ENCODE assay signal across 32 cellular contexts in genomic region chr2:221610249-221610648, GRCh38.
"Had no signal": no experiment of that assay in that cellular context is flagged by ENCODE, and none has a peak within 500 bp of the region (broad histone marks: within the 10 kb centered on the region; RNA-seq: fewer than 3 reads in every experiment).

No MANE protein-coding gene starts in this region.

- H3K27me3 ChIP-seq: adrenal gland, body of pancreas, esophagus squamous epithelium, neural progenitor cell, right atrium auricular region, thyroid gland, upper lobe of left lung, vagina had no signal

- H3K9me3 ChIP-seq: adrenal gland, body of pancreas, esophagus squamous epithelium, lower lobe of right lung, psoas muscle, right atrium auricular region, thyroid gland, upper lobe of left lung, vagina had no signal

- H3K36me3 Mint-ChIP-seq: activated naive CD8-positive, alpha-beta T cell treated with anti-CD3 and anti-CD28 coated beads for 36 hours; natural killer cell; neural progenitor cell; stimulated activated memory B cell treated with anti-CD40 and anti-IgM and Interleukin-4, amounts not matched to agents 10 μg/mL and 1 μg/mL and 100 μg/mL, for 72 hours had no signal

- H3K9me3 Mint-ChIP-seq: activated naive CD4-positive, alpha-beta T cell treated with anti-CD3 and anti-CD28 coated beads for 36 hours; activated naive CD8-positive, alpha-beta T cell treated with anti-CD3 and anti-CD28 coated beads for 36 hours; natural killer cell; neural progenitor cell; stimulated activated naive CD8-positive, alpha-beta T cell treated with anti-CD3 and anti-CD28 coated beads, Interleukin-15, amount 100 ng/mL, for 72 hours; T-helper 2 cell treated with Interferon-gamma antibody and Interleukin-4, amounts not matched to agents 5 μg/mL and 100 μg/mL, for 36 hours had no signal

- H3K4me3 ChIP-seq: adrenal gland, body of pancreas, esophagus squamous epithelium, lower lobe of right lung, neural progenitor cell, psoas muscle, right atrium auricular region, smooth muscle cell, thyroid gland, upper lobe of left lung, vagina had no signal

- H3K27ac ChIP-seq: adrenal gland, epithelial cell of prostate, esophagus squamous epithelium, lower lobe of right lung, neural progenitor cell, parathyroid adenoma, psoas muscle, right atrium auricular region, thyroid gland, vagina had no signal

- H3K4me3 Mint-ChIP-seq: activated naive CD4-positive, alpha-beta T cell treated with anti-CD3 and anti-CD28 coated beads for 36 hours; activated naive CD8-positive, alpha-beta T cell treated with anti-CD3 and anti-CD28 coated beads for 36 hours; natural killer cell; neural progenitor cell; stimulated activated memory B cell treated with anti-CD40 and anti-IgM and Interleukin-4, amounts not matched to agents 10 μg/mL and 1 μg/mL and 100 μg/mL, for 72 hours; stimulated activated naive CD8-positive, alpha-beta T cell treated with anti-CD3 and anti-CD28 coated beads, Interleukin-15, amount 100 ng/mL, for 72 hours; T-helper 2 cell treated with Interferon-gamma antibody and Interleukin-4, amounts not matched to agents 5 μg/mL and 100 μg/mL, for 36 hours had no signal

- DNase-seq: activated CD4-positive, alpha-beta T cell treated with anti-CD3 and anti-CD28 coated beads for 48 hours; activated CD4-positive, alpha-beta T cell treated with anti-CD3 and anti-CD28 coated beads, Interleukin-2, amount 50 U/mL, for 48 hours; activated CD8-positive, alpha-beta memory T cell treated with anti-CD3 and anti-CD28 coated beads for 24 hours; activated effector memory CD4-positive, alpha-beta T cell treated with Interleukin-2 at 50 U/mL for 16 hours; activated naive CD4-positive, alpha-beta T cell treated with anti-CD3 and anti-CD28 coated beads for 36 hours; activated naive CD8-positive, alpha-beta T cell treated with anti-CD3 and anti-CD28 coated beads for 36 hours; adrenal gland; aorta; effector CD8-positive, alpha-beta T cell; esophagus squamous epithelium; kidney; mesendoderm; natural killer cell; occipital lobe; psoas muscle; stimulated activated CD4-positive, alpha-beta T cell treated with anti-CD3 and anti-CD28 coated beads, Interleukin-1b, Interleukin-23, amount 100 ng/mL, for 48 hours; stimulated activated CD4-positive, alpha-beta T cell treated with anti-CD3 and anti-CD28 coated beads, Interleukin-4, amount 100 ng/mL, for 4 hours; stimulated activated CD8-positive, alpha-beta memory T cell treated with anti-CD3 and anti-CD28 coated beads, Interleukin-4, amount 100 ng/mL, for 48 hours; stimulated activated naive CD8-positive, alpha-beta T cell treated with anti-CD3 and anti-CD28 coated beads, Interleukin-15, amount 100 ng/mL, for 72 hours; substantia nigra; thyroid gland had no signal

- H3K4me1 Mint-ChIP-seq: activated naive CD8-positive, alpha-beta T cell treated with anti-CD3 and anti-CD28 coated beads for 36 hours; natural killer cell; stimulated activated memory B cell treated with anti-CD40 and anti-IgM and Interleukin-4, amounts not matched to agents 10 μg/mL and 1 μg/mL and 100 μg/mL, for 72 hours; stimulated activated naive CD8-positive, alpha-beta T cell treated with anti-CD3 and anti-CD28 coated beads, Interleukin-15, amount 100 ng/mL, for 72 hours had no signal

- H3K27ac Mint-ChIP-seq: activated naive CD4-positive, alpha-beta T cell treated with anti-CD3 and anti-CD28 coated beads for 36 hours; activated naive CD8-positive, alpha-beta T cell treated with anti-CD3 and anti-CD28 coated beads for 36 hours; natural killer cell; neural progenitor cell; stimulated activated memory B cell treated with anti-CD40 and anti-IgM and Interleukin-4, amounts not matched to agents 10 μg/mL and 1 μg/mL and 100 μg/mL, for 72 hours; stimulated activated naive CD8-positive, alpha-beta T cell treated with anti-CD3 and anti-CD28 coated beads, Interleukin-15, amount 100 ng/mL, for 72 hours; T-helper 2 cell treated with Interferon-gamma antibody and Interleukin-4, amounts not matched to agents 5 μg/mL and 100 μg/mL, for 36 hours had no signal

- H3K4me1 ChIP-seq: adrenal gland, body of pancreas, esophagus squamous epithelium, parathyroid adenoma, psoas muscle, right atrium auricular region, thyroid gland, vagina had no signal

- H3K36me3 ChIP-seq: adrenal gland, esophagus squamous epithelium, lower lobe of right lung, neural progenitor cell, right atrium auricular region, thyroid gland, upper lobe of left lung, vagina had no signal
